8 cellular contexts compared by ENCODE assay signal in genomic region chr19:10653482-10653731, GRCh38. TPM values are rescaled to one million over a fixed set of nuclear protein-coding genes. Genes with fewer than 3 reads are reported as not detected.
DNase-seq lines count a peak whose midpoint lies in the region; ATAC-seq and TF ChIP-seq lines count a peak whose summit lies in the region.

No MANE protein-coding gene starts in this region.

- no peak overlapping the region for H4K5ac ChIP-seq in mesendoderm (ENCODE audit: low read length)

- peak overlapping the region; percentile 84 for H3K4ac ChIP-seq in mesendoderm (ENCODE audit: low read depth, low read length)

- peak overlapping the region; percentile 46 for H3K18ac ChIP-seq in mesendoderm (ENCODE audit: low read length)

- H3K27me3 ChIP-seq in heart left ventricle (no peaks in the 10 kb centered on the region), breast epithelium (no peaks in the 10 kb centered on the region), mesendoderm (ENCODE audit: insufficient read depth, low read length, poor library complexity) (no peaks in the 10 kb centered on the region), aorta (ENCODE audit: control insufficient read depth in 1 of 2, insufficient read depth in 2 of 2, low read length in 1 of 2) (no peaks in the 10 kb centered on the region)

- ATAC-seq in heart left ventricle (peak in 2 of 4 donors; percentile 3 to 22), Right ventricle myocardium inferior (no peak), aorta (ENCODE audit: low FRiP score) (no peak), HG03442 (IDR thresholded peaks at IDR 0.05; ENCODE audit: unreplicated experiment) (no peak), GM19324 (IDR thresholded peaks at IDR 0.05; ENCODE audit: low FRiP score, unreplicated experiment) (no peak)

- peak overlapping the region; percentile 79 to 99 (median 98) for H3K27ac ChIP-seq in heart left ventricle
- peak overlapping the region; percentile 99 for H3K27ac ChIP-seq in breast epithelium
- H3K27ac ChIP-seq in mesendoderm (ENCODE audit: low read depth, low read length) = peak overlapping the region; percentile 85
- H3K27ac ChIP-seq in aorta (ENCODE audit: low read depth in 1 of 2, low read length in 2 of 2) = peak overlapping the region; percentile 96 to 97

- H3K36me3 ChIP-seq in heart left ventricle (peaks cover 0 to 16% (median 0%) of the 10 kb centered on the region in 9 donors), breast epithelium (no peaks in the 10 kb centered on the region), mesendoderm (ENCODE audit: control insufficient read depth, insufficient read depth, low read length) (peaks cover 2% of the 10 kb centered on the region), aorta (ENCODE audit: control insufficient read depth in 1 of 2, insufficient read depth in 2 of 2, low read length in 1 of 2) (no peaks in the 10 kb centered on the region)

- no peak overlapping the region for H2BK120ac ChIP-seq in mesendoderm (ENCODE audit: low read depth, low read length)

- intact Hi-C loops in heart left ventricle (cut with DNase I) = loop anchor here in 2 of 10 donors (5.0 kb wide), 2 partner anchors 44 to 86 kb away; partner anchors contain the start of genes CDKN2D (in 1 of the 2) and KRI1 (in 1 of the 2)
- intact Hi-C loops in Right ventricle myocardium inferior (cut with DNase I) = loop anchor here (5.0 kb wide), 2 partner anchors 39 to 86 kb away; partner anchors contain the start of genes CDKN2D and KRI1
- intact Hi-C loops in breast epithelium (cut with DNase I; ENCODE audit: low total_unique reads) = loop anchor here (5.0 kb wide), 1 partner anchor 71 kb away; no protein-coding TSS in a partner anchor
- intact Hi-C loops in aorta (cut with DNase I) = no loop called here

- peak overlapping the region; percentile 97 for H3K4me2 ChIP-seq in mesendoderm (ENCODE audit: low read length)

- TF ChIP-seq POLR2A in heart left ventricle (IDR thresholded peaks at IDR 0.05) (no peak), breast epithelium (IDR thresholded peaks at IDR 0.05) (no peak)

- H3K79me2 ChIP-seq in mesendoderm (ENCODE audit: control insufficient read depth, insufficient read depth, low read length) = peaks cover 43% of the 10 kb centered on the region

- H3K4me3 ChIP-seq in heart left ventricle = peak overlapping the region; percentile 75 to 100 (median 86)
- H3K4me3 ChIP-seq in breast epithelium = peak overlapping the region; percentile 96 to 100 (median 98)
- H3K4me3 ChIP-seq in mesendoderm (ENCODE audit: low read length) = peak overlapping the region; percentile 99
- H3K4me3 ChIP-seq in aorta (ENCODE audit: low read length in 2 of 2) = peak overlapping the region; percentile 69 to 79

- no peak for DNase-seq in heart left ventricle
- DNase-seq in Right ventricle myocardium inferior (ENCODE audit: missing footprints) = no peak
- DNase-seq in breast epithelium (ENCODE audit: low spot score in 2 of 2) = no peak
- DNase-seq in mesendoderm = no peak
- no peak for DNase-seq in aorta
- no peak for DNase-seq in SHP77 (lab: John Stamatoyannopoulos, UW)

- peaks cover 0 to 45% (median 32%) of the 10 kb centered on the region in 12 donors for H3K4me1 ChIP-seq in heart left ventricle
- H3K4me1 ChIP-seq in breast epithelium = peaks cover 0 to 13% of the 10 kb centered on the region in 2 donors
- H3K4me1 ChIP-seq in mesendoderm (ENCODE audit: control insufficient read depth, low read depth, low read length) = peaks cover 2% of the 10 kb centered on the region
- H3K4me1 ChIP-seq in aorta (ENCODE audit: control insufficient read depth in 1 of 2, insufficient read depth in 2 of 2, low read length in 2 of 2) = peaks cover 0 to 5% of the 10 kb centered on the region in 2 donors

- peak overlapping the region; percentile 98 for H4K8ac ChIP-seq in mesendoderm (ENCODE audit: low read depth, low read length)

- H2AK5ac ChIP-seq in mesendoderm (ENCODE audit: low read length) = peak overlapping the region; percentile 84

- peak overlapping the region; percentile 100 for H3K9ac ChIP-seq in mesendoderm (ENCODE audit: low read length)

- peak overlapping the region; percentile 100 for H3K56ac ChIP-seq in mesendoderm (ENCODE audit: low read length)

- peak overlapping the region; percentile 89 for H3K23ac ChIP-seq in mesendoderm (ENCODE audit: low read length)

- no peak overlapping the region for H2BK15ac ChIP-seq in mesendoderm (replicated peaks; ENCODE audit: low read depth)

- 0 to 2% (median 0%) methylated on average over 7 to 18 of the region's 18 CpGs for WGBS in heart left ventricle, 4 donors
- WGBS in mesendoderm (ENCODE audit: extremely low coverage, insufficient coverage, low lambda C conversion rate) = no CpG with 5 or more reads among the region's 18 CpGs
- 0% methylated on average over 18 of the region's 18 CpGs for WGBS in aorta, 2 donors

- H2BK5ac ChIP-seq in mesendoderm (ENCODE audit: low read length) = peak overlapping the region; percentile 85

- H3K9me3 ChIP-seq in heart left ventricle (no peaks in the 10 kb centered on the region), breast epithelium (no peaks in the 10 kb centered on the region), aorta (ENCODE audit: control insufficient read depth, low read length) (no peaks in the 10 kb centered on the region)

- TF ChIP-seq CTCF in heart left ventricle (IDR thresholded peaks at IDR 0.05) (peak in 1 of 12 donors; percentile 13), breast epithelium (IDR thresholded peaks at IDR 0.05) (no peak)

- H3K79me1 ChIP-seq in mesendoderm (ENCODE audit: low read length) = peaks cover 6% of the 10 kb centered on the region

RNA-seq across cellular contexts. Expression of gene ILF3, which starts 0.7 kb away (rescaled TPM):
- total RNA-seq in heart left ventricle = 100 to 1,000 TPM in 7 of 9 donors, 10 to 100 TPM in 2; 45.7 to 140 (median 118) TPM
- polyA plus RNA-seq in heart left ventricle = 10 to 100 TPM; 62.1 to 94.4 TPM
- total RNA-seq in Right ventricle myocardium inferior = 101 TPM
- total RNA-seq in breast epithelium = 100 to 1,000 TPM in 2 of 3 donors, 10 to 100 TPM in 1; 80.2 to 166 (median 115) TPM
- 413 TPM for polyA plus RNA-seq in mesendoderm (2013, experiment 1 of 2)
- polyA plus RNA-seq in mesendoderm (2013, experiment 2 of 2) = 408 TPM
- 100 to 1,000 TPM; 168 to 190 TPM for total RNA-seq in aorta
- 100 to 1,000 TPM in 1 of 2 donors, 10 to 100 TPM in 1; 40.2 to 111 TPM for polyA plus RNA-seq in aorta

RNA-seq across cellular contexts. Expression of gene SLC44A2, which starts 28.1 kb away (rescaled TPM):
- total RNA-seq in heart left ventricle = 100 to 1,000 TPM in 2 of 9 donors, 10 to 100 TPM in 7; 63.8 to 130 (median 91.9) TPM
- 10 to 100 TPM; 43.1 to 66.3 TPM for polyA plus RNA-seq in heart left ventricle
- total RNA-seq in Right ventricle myocardium inferior = 71.4 TPM
- total RNA-seq in breast epithelium = 10 to 100 TPM; 63.0 to 92.5 (median 67.5) TPM
- polyA plus RNA-seq in mesendoderm (2013, experiment 1 of 2) = 93.4 TPM
- 90.6 TPM for polyA plus RNA-seq in mesendoderm (2013, experiment 2 of 2)
- 100 to 1,000 TPM; 158 to 176 TPM for total RNA-seq in aorta
- polyA plus RNA-seq in aorta = 100 to 1,000 TPM in 1 of 2 donors, 10 to 100 TPM in 1; 30.9 to 146 TPM

RNA-seq across cellular contexts. Expression of gene QTRT1, which starts 47.8 kb away (rescaled TPM):
- total RNA-seq in heart left ventricle (10 to 100 TPM; 16.6 to 31.8 (median 25.7) TPM), Right ventricle myocardium inferior (28.0 TPM), breast epithelium (10 to 100 TPM; 29.0 to 47.5 (median 31.2) TPM), aorta (10 to 100 TPM; 25.0 to 31.5 TPM)
- polyA plus RNA-seq in heart left ventricle (10 to 100 TPM; 32.1 to 46.6 TPM), aorta (100 to 1,000 TPM in 1 of 2 donors, 10 to 100 TPM in 1; 54.2 to 243 TPM)
- polyA plus RNA-seq in mesendoderm (2013, experiment 1 of 2) = 29.5 TPM
- polyA plus RNA-seq in mesendoderm (2013, experiment 2 of 2) = 28.5 TPM

Comparison
In these comparisons a context has a peak if more than half of its experiments do, and no peak if none do; other contexts are left out.
1. intact Hi-C loops: an anchor here in Right ventricle myocardium inferior (5.0 kb wide) and breast epithelium (5.0 kb wide); none called in aorta.